13 cellular contexts compared by ENCODE assay signal in the genomic region with DNA sequence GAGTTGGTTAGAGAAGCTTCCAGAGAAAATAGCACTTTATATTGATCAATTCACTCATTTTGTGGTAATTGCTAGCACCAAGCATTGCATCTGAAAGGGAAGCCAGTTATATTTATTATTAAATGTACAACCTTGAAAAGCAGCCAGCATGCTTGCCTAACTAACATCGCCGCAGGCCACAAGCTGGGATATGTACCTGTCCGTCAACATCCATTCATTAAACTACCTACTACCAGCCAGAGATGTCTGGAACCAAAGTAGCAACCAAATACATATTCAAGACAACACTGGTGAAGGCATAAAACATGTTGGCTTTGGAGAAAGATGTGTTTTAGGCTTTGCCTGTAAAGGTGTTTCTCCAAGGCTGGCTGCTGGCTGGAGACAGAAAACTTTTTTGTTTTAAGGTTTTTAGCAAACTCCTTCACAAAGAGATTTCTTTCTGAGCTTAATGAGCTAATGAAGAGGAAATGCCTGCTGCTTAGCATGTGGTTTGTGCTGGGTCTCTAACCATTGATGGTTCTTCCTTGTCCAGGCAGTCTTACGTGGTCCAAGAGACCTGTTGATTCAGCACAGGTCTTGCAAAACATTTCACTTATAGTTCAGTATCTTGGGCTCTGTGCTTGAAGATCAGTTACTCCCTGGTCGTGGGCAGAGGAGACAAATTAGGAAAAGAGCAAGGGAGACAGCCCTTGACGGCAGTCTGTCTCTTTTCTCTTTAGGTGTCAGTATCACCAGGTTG. TPM values are rescaled to one million over a fixed set of nuclear protein-coding genes. Genes with fewer than 3 reads are reported as not detected.
DNase-seq lines count a peak whose midpoint lies in the region; ATAC-seq and TF ChIP-seq lines count a peak whose summit lies in the region.
"Had no signal": no experiment of that assay in that cellular context is flagged by ENCODE, and none has a peak within 500 bp of the region (broad histone marks: within the 10 kb centered on the region; RNA-seq: fewer than 3 reads in every experiment).

No MANE protein-coding gene starts in this region.

- H3K36me3 Mint-ChIP-seq in CD8-positive, alpha-beta T cell, result no peaks in the 10 kb centered on the region
- H3K36me3 Mint-ChIP-seq: naive thymus-derived CD8-positive, alpha-beta T cell had no signal

- no peaks in the 10 kb centered on the region for H3K9me3 Mint-ChIP-seq in CD8-positive, alpha-beta T cell
- H3K9me3 Mint-ChIP-seq: naive thymus-derived CD8-positive, alpha-beta T cell had no signal

- no peak overlapping the region for H3K4me3 ChIP-seq in BLaER1
- H3K4me3 ChIP-seq in LNCaP clone FGC (ENCODE audit: low read depth, low read length), result no peak overlapping the region
- peak overlapping the region in 2 of 3 donors; percentile 9 to 24 for H3K4me3 ChIP-seq in breast epithelium
- peak overlapping the region; percentile 12 to 48 for H3K4me3 ChIP-seq in muscle layer of duodenum (ENCODE audit: low read depth in 1 of 2, low read length in 2 of 2)
- H3K4me3 ChIP-seq in CD8-positive, alpha-beta T cell (ENCODE audit: low read depth, low read length), result no peak overlapping the region

- H3K36me3 ChIP-seq in BLaER1 (no peaks in the 10 kb centered on the region), breast epithelium (no peaks in the 10 kb centered on the region), muscle layer of duodenum (ENCODE audit: control insufficient read depth in 1 of 2, insufficient read depth in 2 of 2, low read length in 2 of 2) (peaks cover 0 to 18% of the 10 kb centered on the region in 2 donors)
- H3K36me3 ChIP-seq in CD8-positive, alpha-beta T cell (ENCODE audit: insufficient read depth, low read length), result no peaks in the 10 kb centered on the region
- H3K36me3 ChIP-seq: WERI-Rb-1 had no signal

- intact Hi-C loops in breast epithelium (cut with DNase I; ENCODE audit: low total_unique reads), result no loop called here
- intact Hi-C loops in CD8-positive, alpha-beta T cell (cut with DNase I, micrococcal nuclease), result no loop called here

- H3K27me3 ChIP-seq in BLaER1 (peaks cover 6% of the 10 kb centered on the region), breast epithelium (no peaks in the 10 kb centered on the region), muscle layer of duodenum (ENCODE audit: low read depth, low read length) (no peaks in the 10 kb centered on the region)
- H3K27me3 ChIP-seq in CD8-positive, alpha-beta T cell (ENCODE audit: insufficient read depth, low read length), result no peaks in the 10 kb centered on the region

- DNase-seq in LNCaP clone FGC (ENCODE audit: low read depth), result peak; percentile 36
- peak; percentile 66 to 83 for DNase-seq in breast epithelium (ENCODE audit: low spot score in 2 of 2)
- no peak for DNase-seq in SW 1271 (lab: John Stamatoyannopoulos, UW)
- no peak for DNase-seq in NCI-H2196 (lab: John Stamatoyannopoulos, UW; ENCODE audit: unreplicated experiment)
- DNase-seq in CD8-positive, alpha-beta T cell, result no peak
- DNase-seq: effector memory CD4-positive, alpha-beta T cell; naive thymus-derived CD8-positive, alpha-beta T cell; NCI-H1048; WERI-Rb-1 had no signal

- peak overlapping the region; percentile 52 for H3K4me2 ChIP-seq in BLaER1

- ATAC-seq in GM19455 (IDR thresholded peaks at IDR 0.05; ENCODE audit: unreplicated experiment), result no peak
- no peak for ATAC-seq in CD8-positive, alpha-beta T cell
- ATAC-seq: naive thymus-derived CD8-positive, alpha-beta T cell had no signal

- peaks cover 8% of the 10 kb centered on the region for H3K4me1 Mint-ChIP-seq in CD8-positive, alpha-beta T cell (ENCODE audit: low read depth)

- CTCF ChIA-PET in CD8-positive, alpha-beta T cell (lab: Charles Lee), result no interaction called here

- no peaks in the 10 kb centered on the region for H3K9me3 ChIP-seq in BLaER1
- H3K9me3 ChIP-seq in breast epithelium, result no peaks in the 10 kb centered on the region
- H3K9me3 ChIP-seq in muscle layer of duodenum (ENCODE audit: control insufficient read depth in 1 of 2, low read length in 2 of 2), result no peaks in the 10 kb centered on the region
- no peaks in the 10 kb centered on the region for H3K9me3 ChIP-seq in CD8-positive, alpha-beta T cell (ENCODE audit: low read length)

- no peak overlapping the region for H3K9ac ChIP-seq in BLaER1

- H3K27ac ChIP-seq in BLaER1 (peak overlapping the region; percentile 20; the same call in 1 of the 2 replicates), breast epithelium (peak overlapping the region; percentile 80 to 94), muscle layer of duodenum (ENCODE audit: low read length) (peak overlapping the region; percentile 35)
- no peak overlapping the region for H3K27ac ChIP-seq in CD8-positive, alpha-beta T cell (ENCODE audit: low read depth, low read length)
- H3K27ac ChIP-seq: WERI-Rb-1 had no signal

- POLR2A ChIA-PET in CD8-positive, alpha-beta T cell (lab: Charles Lee), result no interaction called here

- no peaks in the 10 kb centered on the region for H4K20me1 ChIP-seq in BLaER1

- H3K27me3 Mint-ChIP-seq in CD8-positive, alpha-beta T cell (ENCODE audit: low read depth), result peaks cover 25% of the 10 kb centered on the region

- TF ChIP-seq POLR2A in breast epithelium (IDR thresholded peaks at IDR 0.05), result no peak

- no peak overlapping the region for H3K4me3 Mint-ChIP-seq in CD8-positive, alpha-beta T cell

- H3K27ac Mint-ChIP-seq in CD8-positive, alpha-beta T cell, result no peak overlapping the region

- peaks cover 55% of the 10 kb centered on the region for H3K4me1 ChIP-seq in BLaER1
- H3K4me1 ChIP-seq in breast epithelium, result peaks cover 22 to 39% of the 10 kb centered on the region in 2 donors
- peaks cover 13 to 39% of the 10 kb centered on the region in 2 donors for H3K4me1 ChIP-seq in muscle layer of duodenum (ENCODE audit: control insufficient read depth in 1 of 2, insufficient read depth in 2 of 2, low read length in 2 of 2)
- H3K4me1 ChIP-seq in CD8-positive, alpha-beta T cell (ENCODE audit: insufficient read depth, low read length), result no peaks in the 10 kb centered on the region

- TF ChIP-seq CTCF in LNCaP clone FGC (IDR thresholded peaks at IDR 0.05; ENCODE audit: control insufficient read depth, extremely low read depth, insufficient read depth) (no peak), breast epithelium (IDR thresholded peaks at IDR 0.05) (no peak)
- TF ChIP-seq CTCF in CD8-positive, alpha-beta T cell (IDR thresholded peaks at IDR 0.05), result no peak

RNA-seq across cellular contexts. Expression of a gene that starts 3.1 kb away (rescaled TPM):
- 10 to 100 TPM; 36.1 to 66.6 (median 40.3) TPM for total RNA-seq in breast epithelium
- under 1 TPM; 0.22 to 0.35 TPM for total RNA-seq in CD8-positive, alpha-beta T cell

RNA-seq across cellular contexts. Expression of a gene that starts 49.5 kb away (rescaled TPM):
- 10 to 100 TPM; 13.8 to 20.2 (median 16.4) TPM for total RNA-seq in breast epithelium
- 10 to 100 TPM; 10.9 to 11.7 TPM for total RNA-seq in CD8-positive, alpha-beta T cell

RNA-seq across cellular contexts. Expression of a gene that starts 51.2 kb away (rescaled TPM):
- total RNA-seq in breast epithelium, result 10 to 100 TPM in 1 of 3 donors, 1 to 10 TPM in 2; 1.9 to 11.9 (median 5.2) TPM
- not detected for total RNA-seq in CD8-positive, alpha-beta T cell
- total RNA-seq: G401 had no signal

Comparison
In these comparisons a context has a peak if more than half of its experiments do, and no peak if none do; other contexts are left out.
1. H3K4me3 ChIP-seq: peak in breast epithelium (2 of 3) and muscle layer of duodenum (2 of 2); none in BLaER1 (single experiment), LNCaP clone FGC (single experiment) and CD8-positive, alpha-beta T cell (single experiment).
2. DNase-seq: peak in LNCaP clone FGC (single experiment) and breast epithelium (2 of 2); none in SW 1271 (0 of 2), NCI-H2196 (single experiment) and CD8-positive, alpha-beta T cell (0 of 7).
3. RNA of a gene that starts 3.1 kb away (total RNA-seq): 36.1 to 66.6 TPM in breast epithelium; 0.22 to 0.35 TPM in CD8-positive, alpha-beta T cell; every median in the first group is over 10 times any median in the second.